In genomic region chr6:161164182-161164625, GRCh38 we compare ENCODE assay signal across 21 cellular contexts.
"Had no signal": no experiment of that assay in that cellular context is flagged by ENCODE, and none has a peak within 500 bp of the region (broad histone marks: within the 10 kb centered on the region; RNA-seq: fewer than 3 reads in every experiment).

No MANE protein-coding gene starts in this region.

- H3K4me3 Mint-ChIP-seq: effector memory CD8-positive, alpha-beta T cell; memory B cell; naive thymus-derived CD4-positive, alpha-beta T cell; nephron; stimulated activated naive CD8-positive, alpha-beta T cell treated with anti-CD3 and anti-CD28 coated beads, Interleukin-15, amount 100 ng/mL, for 72 hours had no signal

- H3K9me3 Mint-ChIP-seq: effector memory CD8-positive, alpha-beta T cell; memory B cell; nephron; stimulated activated naive CD8-positive, alpha-beta T cell treated with anti-CD3 and anti-CD28 coated beads, Interleukin-15, amount 100 ng/mL, for 72 hours had no signal

- H3K36me3 Mint-ChIP-seq: memory B cell had no signal

- H3K36me3 ChIP-seq: prostate gland had no signal

- H3K9me3 ChIP-seq: prostate gland, thyroid gland had no signal

- FAIRE-seq: frontal cortex, keratinocyte, small intestine, urothelium cell line had no signal

- H3K4me1 Mint-ChIP-seq: stimulated activated naive CD8-positive, alpha-beta T cell treated with anti-CD3 and anti-CD28 coated beads, Interleukin-15, amount 100 ng/mL, for 72 hours had no signal

- H3K4me3 ChIP-seq: coronary artery, lung, prostate gland, thyroid gland had no signal

- H3K4me1 ChIP-seq: thyroid gland had no signal

- H3K27me3 ChIP-seq: thyroid gland had no signal

- H3K27ac Mint-ChIP-seq: memory B cell; naive thymus-derived CD4-positive, alpha-beta T cell; nephron; stimulated activated naive CD8-positive, alpha-beta T cell treated with anti-CD3 and anti-CD28 coated beads, Interleukin-15, amount 100 ng/mL, for 72 hours had no signal

- H3K27me3 Mint-ChIP-seq: effector memory CD8-positive, alpha-beta T cell; memory B cell; naive thymus-derived CD4-positive, alpha-beta T cell; stimulated activated naive CD8-positive, alpha-beta T cell treated with anti-CD3 and anti-CD28 coated beads, Interleukin-15, amount 100 ng/mL, for 72 hours had no signal

- H3K27ac ChIP-seq: coronary artery, prostate gland, thyroid gland had no signal

- DNase-seq: dermis blood vessel endothelial cell; effector memory CD8-positive, alpha-beta T cell; hypothalamus; midbrain; naive thymus-derived CD4-positive, alpha-beta T cell; right cardiac atrium; small intestine; stimulated activated CD4-positive, alpha-beta T cell treated with anti-CD3 and anti-CD28 coated beads, Interleukin-15, amount 100 ng/mL, for 24 hours; stimulated activated CD4-positive, alpha-beta T cell treated with anti-CD3 and anti-CD28 coated beads, Interleukin-2, amount 100 ng/mL, for 48 hours; stimulated activated naive CD4-positive, alpha-beta T cell; stimulated activated naive CD8-positive, alpha-beta T cell treated with anti-CD3 and anti-CD28 coated beads, Interleukin-15, amount 100 ng/mL, for 72 hours; thyroid gland; trophoblast cell had no signal
